1 cellular context compared by ENCODE assay signal in the genomic region with DNA sequence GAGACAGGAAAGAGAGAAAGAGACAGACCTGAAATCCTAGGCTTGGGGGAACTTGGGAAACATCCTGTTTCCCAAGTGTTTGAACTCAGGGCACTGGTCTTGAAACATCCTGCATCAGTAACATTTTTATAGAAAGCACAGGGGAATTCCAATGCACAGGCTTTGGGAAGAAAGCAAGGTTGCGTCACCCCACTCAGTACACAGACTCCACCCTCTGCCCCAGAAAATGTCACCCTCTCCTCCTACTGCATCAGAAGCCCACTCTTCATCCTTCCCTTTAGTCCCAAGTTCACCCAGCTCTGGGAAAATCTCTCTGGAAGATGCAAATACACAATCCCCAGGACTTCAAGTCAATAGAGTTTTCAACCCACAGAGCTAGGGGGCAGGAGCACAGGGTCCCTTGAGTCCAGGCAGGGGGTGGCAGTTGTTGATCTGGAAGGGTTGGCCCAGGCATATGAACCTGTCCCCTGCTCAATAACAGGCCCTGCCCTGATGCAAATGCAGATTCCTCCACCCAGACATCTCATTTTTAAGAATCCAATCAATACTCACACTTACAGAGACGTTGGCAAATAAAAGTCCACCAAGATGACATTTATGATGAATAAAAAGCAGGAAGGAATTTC.
A peak's percentile ranks its signal among the peaks of the same experiment; 100 is the strongest.
TF ChIP-seq lines count a peak whose summit lies in the region.

No MANE protein-coding gene starts in this region.

TF ChIP-seq in K562, 482 proteins besides CTCF, POLR2A, EP300 and RAD21:
- no peak for TF ChIP-seq MEF2D (tag; conservative IDR thresholded peaks at IDR 0.05; ENCODE audit: low read depth)
- TF ChIP-seq CEBPB (tag; IDR thresholded peaks at IDR 0.05): peak; percentile 40; the same call in 1 of the 2 replicates
- TF ChIP-seq, protein P1, sequence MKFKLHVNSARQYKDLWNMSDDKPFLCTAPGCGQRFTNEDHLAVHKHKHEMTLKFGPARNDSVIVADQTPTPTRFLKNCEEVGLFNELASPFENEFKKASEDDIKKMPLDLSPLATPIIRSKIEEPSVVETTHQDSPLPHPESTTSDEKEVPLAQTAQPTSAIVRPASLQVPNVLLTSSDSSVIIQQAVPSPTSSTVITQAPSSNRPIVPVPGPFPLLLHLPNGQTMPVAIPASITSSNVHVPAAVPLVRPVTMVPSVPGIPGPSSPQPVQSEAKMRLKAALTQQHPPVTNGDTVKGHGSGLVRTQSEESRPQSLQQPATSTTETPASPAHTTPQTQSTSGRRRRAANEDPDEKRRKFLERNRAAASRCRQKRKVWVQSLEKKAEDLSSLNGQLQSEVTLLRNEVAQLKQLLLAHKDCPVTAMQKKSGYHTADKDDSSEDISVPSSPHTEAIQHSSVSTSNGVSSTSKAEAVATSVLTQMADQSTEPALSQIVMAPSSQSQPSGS (CRISPR knock-in tag; IDR thresholded peaks at IDR 0.05): no peak
